ENCODE assay signal across 22 cellular contexts in genomic region chr1:30914587-30914922, GRCh38. TPM values are rescaled to one million over a fixed set of nuclear protein-coding genes. Genes with fewer than 3 reads are reported as not detected.
"Had no signal": no experiment of that assay in that cellular context is flagged by ENCODE, and none has a peak within 500 bp of the region (broad histone marks: within the 10 kb centered on the region; RNA-seq: fewer than 3 reads in every experiment).

No MANE protein-coding gene starts in this region.

- H3K4me3 ChIP-seq: colonic mucosa, lung, right lobe of liver, smooth muscle cell, stomach, thyroid gland had no signal

- ATAC-seq: left lobe of liver; naive thymus-derived CD4-positive, alpha-beta T cell; right lobe of liver had no signal

- H3K9me3 ChIP-seq: colonic mucosa, right lobe of liver, stomach, thyroid gland had no signal

- DNase-seq: colonic mucosa; dermis blood vessel endothelial cell; effector memory CD4-positive, alpha-beta T cell; hypothalamus; immature natural killer cell; midbrain; naive thymus-derived CD4-positive, alpha-beta T cell; stimulated activated CD4-positive, alpha-beta T cell treated with anti-CD3 and anti-CD28 coated beads, Interleukin-12 subunit alpha, Interleukin-12 subunit beta, amount 100 ng/mL, for 4 hours; stimulated activated CD4-positive, alpha-beta T cell treated with anti-CD3 and anti-CD28 coated beads, Interleukin-1b, Interleukin-23, amount 100 ng/mL, for 48 hours; stimulated activated CD4-positive, alpha-beta T cell treated with anti-CD3 and anti-CD28 coated beads, Interleukin-4, amount 100 ng/mL, for 1 hour; stimulated activated CD8-positive, alpha-beta memory T cell treated with anti-CD3 and anti-CD28 coated beads, Interleukin-4, amount 100 ng/mL, for 48 hours; stimulated activated naive CD4-positive, alpha-beta T cell treated with Interleukin-2 at 50 U/mL for 16 hours; stomach; thyroid gland had no signal

- H3K4me1 ChIP-seq: parathyroid adenoma, right lobe of liver had no signal

- H3K36me3 ChIP-seq: colonic mucosa, right lobe of liver, stomach, thyroid gland had no signal

- H3K9ac ChIP-seq: parathyroid adenoma had no signal

- H3K27ac ChIP-seq: colonic mucosa, parathyroid adenoma, thyroid gland had no signal

- H2AFZ ChIP-seq: parathyroid adenoma had no signal

- H3K4me2 ChIP-seq: smooth muscle cell had no signal

- FAIRE-seq: endometrium, frontal cortex, kidney had no signal

- H3K79me2 ChIP-seq: parathyroid adenoma had no signal

- H3K27me3 ChIP-seq: colonic mucosa, right lobe of liver, thyroid gland had no signal

RNA-seq across cellular contexts. Expression of gene SDC3, which starts 6.0 kb away (rescaled TPM):
- polyA plus RNA-seq: immature natural killer cell had no signal
